Comparison of ENCODE assay signal across 23 cellular contexts in the genomic region with DNA sequence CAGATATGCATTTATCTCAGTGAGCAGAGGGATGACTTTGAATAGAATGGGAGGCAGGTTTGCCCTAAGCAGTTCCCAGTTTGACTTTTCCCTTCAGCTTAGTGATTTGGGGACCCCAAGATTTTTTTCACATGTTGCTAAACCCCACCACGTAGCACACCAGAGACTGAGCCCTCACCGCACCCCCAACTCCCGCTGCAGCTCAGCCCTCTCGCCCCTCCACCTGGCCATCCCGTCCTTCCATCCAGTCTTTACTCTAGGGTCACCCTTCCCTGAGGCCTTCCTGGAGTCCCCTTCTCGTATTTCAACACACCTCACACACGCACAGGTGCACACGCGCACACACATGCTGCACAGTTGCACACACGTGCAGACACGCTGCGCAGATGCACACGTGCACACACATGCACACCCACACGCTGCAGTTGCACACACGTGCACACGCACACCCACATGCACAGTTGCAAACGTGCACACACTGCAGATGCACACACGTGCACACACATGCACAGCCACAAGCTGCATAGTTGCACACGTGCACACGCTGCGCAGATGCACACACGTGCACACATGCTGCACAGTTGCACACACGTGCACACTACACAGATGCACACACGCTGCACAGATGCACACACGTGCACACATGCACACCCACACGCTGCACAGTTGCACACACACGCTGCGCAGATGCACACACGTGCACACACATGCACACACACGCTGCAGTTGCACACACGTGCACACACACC. TPM values are rescaled to one million over a fixed set of nuclear protein-coding genes. Genes with fewer than 3 reads are reported as not detected.
DNase-seq lines count a peak whose midpoint lies in the region; TF ChIP-seq lines count a peak whose summit lies in the region.
"Had no signal": no experiment of that assay in that cellular context is flagged by ENCODE, and none has a peak within 500 bp of the region (broad histone marks: within the 10 kb centered on the region; RNA-seq: fewer than 3 reads in every experiment).

No MANE protein-coding gene starts in this region.

- no peaks in the 10 kb centered on the region for H3K9me3 Mint-ChIP-seq in Caco-2 (ENCODE audit: unreplicated experiment)
- no peaks in the 10 kb centered on the region for H3K9me3 Mint-ChIP-seq in endothelial cell (ENCODE audit: unreplicated experiment)
- H3K9me3 Mint-ChIP-seq in neural crest cell, result no peaks in the 10 kb centered on the region
- H3K9me3 Mint-ChIP-seq: activated CD4-positive, alpha-beta memory T cell treated with anti-CD3 and anti-CD28 coated beads for 36 hours; activated naive CD4-positive, alpha-beta T cell treated with anti-CD3 and anti-CD28 coated beads, Interleukin-2, amount 50 U/mL, for 24 hours; activated T-cell treated with anti-CD3 and anti-CD28 coated beads, Interleukin-2, amount 50 U/mL, for 24 hours; CD4-positive, CD25-positive, alpha-beta regulatory T cell; naive B cell had no signal

- intact Hi-C loops in Caco-2 (cut with micrococcal nuclease; ENCODE audit: unreplicated experiment) (no loop called here), PC-9 (cut with micrococcal nuclease; ENCODE audit: unreplicated experiment) (no loop called here)

- H3K4me1 ChIP-seq in Caco-2 (no peaks in the 10 kb centered on the region), PC-9 (replicated peaks; ENCODE audit: insufficient read depth) (peaks cover 36% of the 10 kb centered on the region)
- H3K4me1 ChIP-seq: testis had no signal

- no peak overlapping the region for H3K4me3 Mint-ChIP-seq in Caco-2 (ENCODE audit: unreplicated experiment)
- H3K4me3 Mint-ChIP-seq in endothelial cell (ENCODE audit: unreplicated experiment), result no peak overlapping the region
- no peak overlapping the region for H3K4me3 Mint-ChIP-seq in neural crest cell
- H3K4me3 Mint-ChIP-seq: activated CD4-positive, alpha-beta memory T cell treated with anti-CD3 and anti-CD28 coated beads for 36 hours; activated naive CD4-positive, alpha-beta T cell treated with anti-CD3 and anti-CD28 coated beads, Interleukin-2, amount 50 U/mL, for 24 hours; activated T-cell treated with anti-CD3 and anti-CD28 coated beads, Interleukin-2, amount 50 U/mL, for 24 hours; CD4-positive, CD25-positive, alpha-beta regulatory T cell; naive B cell; T-helper 17 cell had no signal

- H3K4me1 Mint-ChIP-seq in Caco-2 (ENCODE audit: low read depth, unreplicated experiment) (peaks cover 12% of the 10 kb centered on the region), endothelial cell (ENCODE audit: unreplicated experiment) (no peaks in the 10 kb centered on the region), neural crest cell (peaks cover 19% of the 10 kb centered on the region)

- BruUV-seq in Caco-2 (replicated peaks; lab: Mats Ljungman, UMichigan) (no TSS peak), PC-9 (replicated peaks; lab: Mats Ljungman, UMichigan) (no TSS peak)

- POLR2A ChIA-PET in Caco-2 (lab: Charles Lee), result no interaction called here
- POLR2A ChIA-PET in PC-9 (lab: Charles Lee; ENCODE audit: unreplicated experiment), result no interaction called here
- POLR2A ChIA-PET in GM10248 (lab: Yijun Ruan, JAX), result interaction anchor here (1.3 kb wide), 1 partner anchor 28 kb away, joined by 4 read pairs; no protein-coding TSS in a partner anchor

- no peaks in the 10 kb centered on the region for H3K79me2 ChIP-seq in PC-9 (ENCODE audit: low read depth)

- CTCF ChIA-PET in Caco-2 (lab: Charles Lee) (no interaction called here), PC-9 (lab: Charles Lee) (no interaction called here), GM10248 (lab: Yijun Ruan, JAX) (interaction anchor here (0.9 kb wide), 1 partner anchor 257 kb away, joined by 3 read pairs; no protein-coding TSS in a partner anchor)

- H3K9me3 ChIP-seq in Caco-2 (no peaks in the 10 kb centered on the region), PC-9 (ENCODE audit: insufficient read depth, low read depth) (no peaks in the 10 kb centered on the region)
- H3K9me3 ChIP-seq: testis had no signal

- TF ChIP-seq CTCF in Caco-2 (IDR thresholded peaks at IDR 0.05; ENCODE audit: insufficient read depth in 1 of 2, low read depth in 1 of 2, low read length in 1 of 2, severe bottlenecking in 1 of 2, unreplicated experiment in 1 of 2) (no peak), PC-9 (conservative IDR thresholded peaks at IDR 0.05) (no peak), endothelial cell (IDR thresholded peaks at IDR 0.05; ENCODE audit: unreplicated experiment) (no peak), neural crest cell (conservative IDR thresholded peaks at IDR 0.05) (no peak), GM10248 (IDR thresholded peaks at IDR 0.05; ENCODE audit: control extremely low read depth, extremely low read depth, low read depth, missing control alignments) (no peak)

- H3K27ac ChIP-seq in PC-9, result no peak overlapping the region
- H3K27ac ChIP-seq: coronary artery, testis, VCaP had no signal

- H3K27ac Mint-ChIP-seq in Caco-2 (ENCODE audit: unreplicated experiment) (peak overlapping the region; percentile 69), endothelial cell (ENCODE audit: unreplicated experiment) (peak overlapping the region; percentile 8), neural crest cell (ENCODE audit: unreplicated experiment) (peak overlapping the region; percentile 5)
- H3K27ac Mint-ChIP-seq: activated CD4-positive, alpha-beta memory T cell treated with anti-CD3 and anti-CD28 coated beads for 36 hours; T-helper 17 cell had no signal

- no peaks in the 10 kb centered on the region for H3K27me3 ChIP-seq in Caco-2 (replicated peaks; ENCODE audit: control insufficient read depth, insufficient read depth, low read length)
- no peaks in the 10 kb centered on the region for H3K27me3 ChIP-seq in PC-9 (ENCODE audit: insufficient read depth, low read depth)
- H3K27me3 ChIP-seq: testis had no signal

- peaks cover 62% of the 10 kb centered on the region for H3F3A ChIP-seq in PC-9 (ENCODE audit: insufficient read depth, low read depth)

- no peaks in the 10 kb centered on the region for H4K20me1 ChIP-seq in PC-9 (ENCODE audit: insufficient read depth)

- H3K36me3 ChIP-seq in Caco-2 (ENCODE audit: control insufficient read depth, insufficient read depth, low read length), result no peaks in the 10 kb centered on the region
- H3K36me3 ChIP-seq in PC-9 (ENCODE audit: low read depth), result peaks cover 9% of the 10 kb centered on the region; the same call in 1 of the 2 replicates

- no peak overlapping the region for H2AFZ ChIP-seq in PC-9

- H3K4me3 ChIP-seq in Caco-2 (ENCODE audit: low read depth, low read length) (no peak overlapping the region), PC-9 (no peak overlapping the region)
- H3K4me3 ChIP-seq: coronary artery, testis had no signal

- peaks cover 37% of the 10 kb centered on the region for H3K36me3 Mint-ChIP-seq in Caco-2 (ENCODE audit: insufficient read depth, unreplicated experiment)
- H3K36me3 Mint-ChIP-seq in endothelial cell (ENCODE audit: low read depth, unreplicated experiment), result peaks cover 35% of the 10 kb centered on the region
- peaks cover 21% of the 10 kb centered on the region for H3K36me3 Mint-ChIP-seq in neural crest cell (ENCODE audit: low read depth)
- H3K36me3 Mint-ChIP-seq: activated CD4-positive, alpha-beta memory T cell treated with anti-CD3 and anti-CD28 coated beads for 36 hours; naive B cell had no signal

- H3K9me2 ChIP-seq in PC-9 (ENCODE audit: insufficient read depth), result no peaks in the 10 kb centered on the region

- no peaks in the 10 kb centered on the region for H3K27me3 Mint-ChIP-seq in Caco-2 (ENCODE audit: insufficient read depth, unreplicated experiment)
- peaks cover 9% of the 10 kb centered on the region for H3K27me3 Mint-ChIP-seq in endothelial cell (ENCODE audit: unreplicated experiment)
- no peaks in the 10 kb centered on the region for H3K27me3 Mint-ChIP-seq in neural crest cell (ENCODE audit: low read depth)
- H3K27me3 Mint-ChIP-seq: activated CD4-positive, alpha-beta memory T cell treated with anti-CD3 and anti-CD28 coated beads for 36 hours; activated naive CD4-positive, alpha-beta T cell treated with anti-CD3 and anti-CD28 coated beads, Interleukin-2, amount 50 U/mL, for 24 hours; activated T-cell treated with anti-CD3 and anti-CD28 coated beads, Interleukin-2, amount 50 U/mL, for 24 hours; CD4-positive, CD25-positive, alpha-beta regulatory T cell; naive B cell; T-helper 17 cell had no signal

- DNase-seq in Caco-2 (no peak), PC-9 (no peak), endothelial cell (ENCODE audit: low spot score) (no peak), neural crest cell (ENCODE audit: low read depth, low spot score) (no peak), GM10248 (ENCODE audit: extremely low spot score) (no peak), NCI-H1092 (lab: John Stamatoyannopoulos, UW) (no peak), iPS-NIHi7 (ENCODE audit: extremely low spot score) (no peak)
- no peak for DNase-seq in stimulated activated CD4-positive, alpha-beta T cell treated with anti-CD3 and anti-CD28 coated beads, Interleukin-12 subunit alpha, Interleukin-12 subunit beta, amount 100 ng/mL, for 4 hours
- DNase-seq: activated CD4-positive, alpha-beta memory T cell treated with anti-CD3 and anti-CD28 coated beads for 36 hours; activated T-cell treated with anti-CD3 and anti-CD28 coated beads, Interleukin-2, amount 50 U/mL, for 24 hours; CD4-positive, CD25-positive, alpha-beta regulatory T cell; hippocampal formation; Kasumi-1; naive B cell; NCI-H1105 treated with DMSO at 0.1 percent for 48 hours; NCI-H2107; NCI-H524; SHP77 treated with DMSO at 0.1 percent for 48 hours; T-helper 17 cell; testis had no signal

- H3K4me2 ChIP-seq in PC-9, result peak overlapping the region; percentile 14; the same call in 1 of the 2 replicates

RNA-seq across cellular contexts. Expression of gene HSP90AA1, which starts 30.0 kb away (rescaled TPM):
- 464 and 478 TPM in 2 replicates for total RNA-seq in Caco-2 (2022)
- total RNA-seq in PC-9 (2021), result 1,314 and 1,931 TPM in 2 replicates
- 246 TPM for total RNA-seq in endothelial cell (ENCODE audit: unreplicated experiment)
- 760 and 771 TPM in 2 replicates for total RNA-seq in neural crest cell

Comparison
In these comparisons a context has a peak if more than half of its experiments do, and no peak if none do; other contexts are left out.
1. H3K27ac Mint-ChIP-seq: peak in every context shown above with its lines; median percentile 69 in Caco-2; 8 in endothelial cell; 5 in neural crest cell.